1 cellular context compared by ENCODE assay signal in genomic region chr16:88453621-88454314, GRCh38.
A peak's percentile ranks its signal among the peaks of the same experiment; 100 is the strongest.
TF ChIP-seq lines count a peak whose summit lies in the region.

No MANE protein-coding gene starts in this region.

TF ChIP-seq in HepG2, 621 proteins besides CTCF, POLR2A, EP300 and RAD21 (continues in another document):
- TF ChIP-seq CSRNP1 (CRISPR knock-in tag; IDR thresholded peaks at IDR 0.05) = 0 out of 2 replicates have a peak, but pooled peaks have one; percentile 31
- 0 out of 2 replicates have a peak, but pooled peaks have one; percentile 34 for TF ChIP-seq ZNF747 (CRISPR knock-in tag; IDR thresholded peaks at IDR 0.05; ENCODE audit: borderline replicate concordance)
- TF ChIP-seq ZMAT3 (CRISPR knock-in tag; conservative IDR thresholded peaks at IDR 0.05) = peak; percentile 46; the same call in 1 of the 2 replicates
- TF ChIP-seq ZNF746 (CRISPR knock-in tag; IDR thresholded peaks at IDR 0.05) = 0 out of 2 replicates have a peak, but pooled peaks have one; percentile 39
- TF ChIP-seq ZNF343 (CRISPR knock-in tag; IDR thresholded peaks at IDR 0.05) = 0 out of 2 replicates have a peak, but pooled peaks have one; percentile 48
- peak; percentile 31; the same call in 1 of the 2 replicates for TF ChIP-seq TFDP2 (CRISPR knock-in tag; IDR thresholded peaks at IDR 0.05)
- TF ChIP-seq RBFOX2 (IDR thresholded peaks at IDR 0.05; ENCODE audit: low read depth, low read length) = no peak
- TF ChIP-seq DPF2 (CRISPR knock-in tag; IDR thresholded peaks at IDR 0.05; ENCODE audit: borderline replicate concordance, low read depth) = no peak
- TF ChIP-seq HOXA3 (CRISPR knock-in tag; IDR thresholded peaks at IDR 0.05) = peak; percentile 36; the same call in 1 of the 2 replicates
- 0 out of 2 replicates have a peak, but pooled peaks have one; percentile 19 for TF ChIP-seq ZNF329 (CRISPR knock-in tag; IDR thresholded peaks at IDR 0.05; ENCODE audit: low read depth)
- no peak for TF ChIP-seq ISX (CRISPR knock-in tag; conservative IDR thresholded peaks at IDR 0.05)
- 0 out of 2 replicates have a peak, but pooled peaks have one; percentile 66 for TF ChIP-seq ZNF703 (CRISPR knock-in tag; IDR thresholded peaks at IDR 0.05; ENCODE audit: borderline replicate concordance)
- peak; percentile 5; the same call in 1 of the 2 replicates for TF ChIP-seq KDM5A (IDR thresholded peaks at IDR 0.05; ENCODE audit: borderline replicate concordance, low read length)
- TF ChIP-seq ZNF75D (CRISPR knock-in tag; IDR thresholded peaks at IDR 0.05; ENCODE audit: borderline replicate concordance) = no peak
- TF ChIP-seq ZNF749 (CRISPR knock-in tag; IDR thresholded peaks at IDR 0.05; ENCODE audit: borderline replicate concordance) = no peak
- TF ChIP-seq CENPT (CRISPR knock-in tag; IDR thresholded peaks at IDR 0.05; ENCODE audit: low read depth) = no peak
- TF ChIP-seq TCF7 (IDR thresholded peaks at IDR 0.05; ENCODE audit: low read depth) = no peak
- TF ChIP-seq HIVEP1 (CRISPR knock-in tag; IDR thresholded peaks at IDR 0.05) = no peak
- no peak for TF ChIP-seq ZNF878 (CRISPR knock-in tag; IDR thresholded peaks at IDR 0.05)
- TF ChIP-seq GABPA (IDR thresholded peaks at IDR 0.05; ENCODE audit: low read depth, low read length) = peak; percentile 23; the same call in 1 of the 2 replicates
- TF ChIP-seq GABPA (CRISPR knock-in tag; IDR thresholded peaks at IDR 0.05; ENCODE audit: low read depth) = no peak
- 0 out of 2 replicates have a peak, but pooled peaks have one; percentile 69 for TF ChIP-seq SNAPC2 (CRISPR knock-in tag; IDR thresholded peaks at IDR 0.05)
- TF ChIP-seq ZBTB2 (CRISPR knock-in tag; IDR thresholded peaks at IDR 0.05; ENCODE audit: low read depth) = 0 out of 2 replicates have a peak, but pooled peaks have one; percentile 54
- TF ChIP-seq MED1 (CRISPR knock-in tag; IDR thresholded peaks at IDR 0.05) = 0 out of 2 replicates have a peak, but pooled peaks have one; percentile 18
- TF ChIP-seq PHF8 (CRISPR knock-in tag; IDR thresholded peaks at IDR 0.05) = peak; percentile 44
- no peak for TF ChIP-seq HMGA1 (CRISPR knock-in tag; conservative IDR thresholded peaks at IDR 0.05)
- 0 out of 2 replicates have a peak, but pooled peaks have one; percentile 24 for TF ChIP-seq MYC (CRISPR knock-in tag; IDR thresholded peaks at IDR 0.05; ENCODE audit: borderline replicate concordance)
- TF ChIP-seq RXRB (CRISPR knock-in tag; IDR thresholded peaks at IDR 0.05; ENCODE audit: borderline replicate concordance) = peak; percentile 33; the same call in 1 of the 2 replicates
- no peak for TF ChIP-seq FOXK2 (IDR thresholded peaks at IDR 0.05)
- TF ChIP-seq ZFX (CRISPR knock-in tag; IDR thresholded peaks at IDR 0.05; ENCODE audit: low read depth) = peak; percentile 61; the same call in 1 of the 2 replicates
- TF ChIP-seq ZNF18 (CRISPR knock-in tag; IDR thresholded peaks at IDR 0.05; ENCODE audit: insufficient replicate concordance) = no peak
- TF ChIP-seq PATZ1 (CRISPR knock-in tag; IDR thresholded peaks at IDR 0.05) = peak; percentile 83
- 0 out of 2 replicates have a peak, but pooled peaks have one; percentile 55 for TF ChIP-seq ARID2 (CRISPR knock-in tag; IDR thresholded peaks at IDR 0.05; ENCODE audit: borderline replicate concordance)
- 0 out of 2 replicates have a peak, but pooled peaks have one; percentile 21 for TF ChIP-seq RARA (CRISPR knock-in tag; IDR thresholded peaks at IDR 0.05)
- TF ChIP-seq SKI (IDR thresholded peaks at IDR 0.05; ENCODE audit: partially characterized antibody) = peak; percentile 51
- 0 out of 2 replicates have a peak, but pooled peaks have one; percentile 33 for TF ChIP-seq MTA1 (CRISPR knock-in tag; IDR thresholded peaks at IDR 0.05; ENCODE audit: borderline replicate concordance)
- TF ChIP-seq SRY (CRISPR knock-in tag; IDR thresholded peaks at IDR 0.05) = 0 out of 2 replicates have a peak, but pooled peaks have one; percentile 54
- peak; percentile 14; the same call in 1 of the 2 replicates for TF ChIP-seq TOPORS (CRISPR knock-in tag; IDR thresholded peaks at IDR 0.05)
- TF ChIP-seq FOXP1 (IDR thresholded peaks at IDR 0.05) = no peak
- no peak for TF ChIP-seq FOXP1 (CRISPR knock-in tag; IDR thresholded peaks at IDR 0.05)
- TF ChIP-seq CENPX (CRISPR knock-in tag; IDR thresholded peaks at IDR 0.05) = no peak
- TF ChIP-seq HMG20B (CRISPR knock-in tag; conservative IDR thresholded peaks at IDR 0.05) = no peak
- 0 out of 2 replicates have a peak, but pooled peaks have one; percentile 14 for TF ChIP-seq ZNF687 (CRISPR knock-in tag; IDR thresholded peaks at IDR 0.05)
- peak; percentile 23; the same call in 1 of the 2 replicates for TF ChIP-seq HNF4G (IDR thresholded peaks at IDR 0.05; ENCODE audit: borderline replicate concordance, low read depth, low read length)
- TF ChIP-seq HNF4G (CRISPR knock-in tag; IDR thresholded peaks at IDR 0.05; ENCODE audit: borderline replicate concordance, low read depth) = no peak
- TF ChIP-seq CERS6 (CRISPR knock-in tag; IDR thresholded peaks at IDR 0.05) = no peak
- no peak for TF ChIP-seq ASH2L (IDR thresholded peaks at IDR 0.05; ENCODE audit: insufficient read length, low read depth, low read length)
- no peak for TF ChIP-seq ZNF10 (CRISPR knock-in tag; IDR thresholded peaks at IDR 0.05; ENCODE audit: borderline replicate concordance, low read depth)
- no peak for TF ChIP-seq XBP1 (CRISPR knock-in tag; IDR thresholded peaks at IDR 0.05)
- TF ChIP-seq MAFG (CRISPR knock-in tag; IDR thresholded peaks at IDR 0.05) = no peak
- TF ChIP-seq ZNF549 (CRISPR knock-in tag; IDR thresholded peaks at IDR 0.05) = no peak
- TF ChIP-seq ZNF280B (CRISPR knock-in tag; IDR thresholded peaks at IDR 0.05; ENCODE audit: borderline replicate concordance) = no peak
